In the genomic region with DNA sequence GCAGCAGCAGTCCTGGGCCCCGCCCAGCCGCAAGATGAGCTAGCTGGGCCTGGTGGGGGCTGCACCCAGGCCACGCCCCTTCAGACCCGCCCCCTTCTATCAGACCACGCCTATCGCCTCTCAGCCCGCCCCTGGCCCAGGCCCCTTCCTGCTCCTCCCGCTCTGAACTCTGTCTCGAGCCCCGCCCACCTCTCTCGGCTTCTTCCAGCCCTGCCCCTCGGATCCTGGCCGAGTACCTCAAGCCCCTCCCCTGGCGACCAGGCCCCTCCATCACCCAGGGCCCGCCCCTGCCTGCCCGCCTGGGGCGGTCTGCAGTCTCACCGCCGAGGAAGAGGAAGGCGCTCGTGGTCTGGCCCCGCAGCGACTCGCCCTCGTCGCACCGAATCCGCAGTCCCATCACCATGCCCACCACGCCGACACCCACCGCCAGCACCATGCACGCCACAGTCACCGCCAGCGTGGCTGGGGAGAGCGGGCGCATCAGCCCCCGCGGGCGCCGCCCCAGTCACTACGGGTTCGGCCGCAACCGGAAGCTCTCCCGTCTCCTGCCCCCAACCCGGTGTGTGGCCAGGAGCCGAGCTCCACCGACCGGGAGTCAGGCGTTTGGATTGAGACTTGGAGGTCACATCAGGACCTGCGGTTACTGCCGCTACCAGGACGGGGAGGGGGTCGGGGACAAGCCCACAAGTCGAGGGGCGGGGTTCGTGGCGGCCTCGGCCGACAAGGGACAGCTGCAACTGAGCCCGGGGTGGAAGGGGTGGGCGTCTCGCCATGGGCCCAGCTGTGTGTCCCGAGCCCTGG, we compare ENCODE assay signal across 8 cellular contexts. TPM values are rescaled to one million over a fixed set of nuclear protein-coding genes. Genes with fewer than 3 reads are reported as not detected.
DNase-seq lines count a peak whose midpoint lies in the region; TF ChIP-seq lines count a peak whose summit lies in the region.

No MANE protein-coding gene starts in this region.

- H3K4me3 ChIP-seq in Loucy (ENCODE audit: low read length, poor library complexity, severe bottlenecking) (peak overlapping the region; percentile 99), right atrium auricular region (peak overlapping the region; percentile 69 to 78), uterus (peak overlapping the region; percentile 77 to 81)

- DNase-seq in ELR (ENCODE audit: low read depth) (peak; percentile 98), H4 (ENCODE audit: low spot score) (peak; percentile 99), T-helper 2 cell (peak; percentile 90 to 98 (median 91)), anterior cingulate cortex (lab: John Stamatoyannopoulos, UW) (peak; percentile 40 to 100 (median 98)), right atrium auricular region (ENCODE audit: low spot score) (peak; percentile 99), pulmonary artery endothelial cell (ENCODE audit: low read depth, low spot score) (peak; percentile 93), uterus (peak; percentile 100)

- H3K79me2 ChIP-seq in Loucy (ENCODE audit: insufficient read depth, low read length) = peaks cover 69% of the 10 kb centered on the region

- H3K4me2 ChIP-seq in Loucy (ENCODE audit: low read depth, low read length, poor library complexity, severe bottlenecking) = peak overlapping the region; percentile 89

- H3K4me1 ChIP-seq in Loucy (ENCODE audit: insufficient read depth, low read length, poor library complexity, severe bottlenecking) (peaks cover 59% of the 10 kb centered on the region), right atrium auricular region (peaks cover 0 to 38% of the 10 kb centered on the region in 2 donors), uterus (no peaks in the 10 kb centered on the region)

- peak overlapping the region; percentile 86 for H2AFZ ChIP-seq in Loucy (ENCODE audit: low read length)

- H3K27ac ChIP-seq in right atrium auricular region (peak overlapping the region; percentile 95 to 99), uterus (peak overlapping the region; percentile 90 to 97)

- intact Hi-C loops in uterus (cut with DNase I; ENCODE audit: low total_unique reads) = no loop called here

- H3K9me3 ChIP-seq in Loucy (ENCODE audit: insufficient read depth, low read depth, low read length) (no peaks in the 10 kb centered on the region), right atrium auricular region (no peaks in the 10 kb centered on the region), uterus (no peaks in the 10 kb centered on the region)

- H3K36me3 ChIP-seq in Loucy (ENCODE audit: insufficient read depth, low read length) = no peaks in the 10 kb centered on the region
- H3K36me3 ChIP-seq in right atrium auricular region = no peaks in the 10 kb centered on the region
- no peaks in the 10 kb centered on the region for H3K36me3 ChIP-seq in uterus

- no peaks in the 10 kb centered on the region for H3K27me3 ChIP-seq in Loucy (ENCODE audit: insufficient read depth, low read length, poor library complexity, severe bottlenecking)
- no peaks in the 10 kb centered on the region for H3K27me3 ChIP-seq in right atrium auricular region
- no peaks in the 10 kb centered on the region for H3K27me3 ChIP-seq in uterus

- H3K9me2 ChIP-seq in Loucy (replicated peaks; ENCODE audit: low read depth, low read length) = no peaks in the 10 kb centered on the region

- no peak for TF ChIP-seq CTCF in Loucy (conservative IDR thresholded peaks at IDR 0.05; ENCODE audit: low read length)
- no peak for TF ChIP-seq CTCF in right atrium auricular region (IDR thresholded peaks at IDR 0.05)
- peak in 1 of 4 experiments; percentile 37 for TF ChIP-seq CTCF in uterus (IDR thresholded peaks at IDR 0.05)

- no peak for TF ChIP-seq POLR2A in uterus (IDR thresholded peaks at IDR 0.05)

- no peaks in the 10 kb centered on the region for H4K20me1 ChIP-seq in Loucy (ENCODE audit: insufficient read depth, low read length, poor library complexity, severe bottlenecking)

- H3K9ac ChIP-seq in Loucy (ENCODE audit: low read depth, low read length, poor library complexity, severe bottlenecking) = peak overlapping the region; percentile 94

- H3F3A ChIP-seq in Loucy (ENCODE audit: low read depth) = peaks cover 9% of the 10 kb centered on the region

RNA-seq across cellular contexts. Expression of gene CLDND2, which starts 1.0 kb away (rescaled TPM):
- total RNA-seq in H4 (2014; rRNA removed; shearing (Covaris generic)) = 0.97 TPM in 1 of 2 replicates, not detected in the other
- total RNA-seq in right atrium auricular region = not detected
- not detected in 2 replicates for total RNA-seq in pulmonary artery endothelial cell
- total RNA-seq in uterus = 1 to 10 TPM in 1 of 4 donors, not detected in 3; 1.2 TPM

RNA-seq across cellular contexts. Expression of gene ETFB, which starts 1.6 kb away (rescaled TPM):
- total RNA-seq in H4 (2014; rRNA removed; shearing (Covaris generic)) = 397 and 449 TPM in 2 replicates
- total RNA-seq in right atrium auricular region (100 to 1,000 TPM; 385 TPM), pulmonary artery endothelial cell (65.6 and 66.1 TPM in 2 replicates), uterus (10 to 100 TPM; 18.8 to 56.6 (median 32.8) TPM)

RNA-seq across cellular contexts. Expression of gene NKG7, which starts 4.7 kb away (rescaled TPM):
- not detected in 2 replicates for total RNA-seq in H4 (2014; rRNA removed; shearing (Covaris generic))
- 1 to 10 TPM; 1.4 to 1.8 TPM for total RNA-seq in right atrium auricular region
- total RNA-seq in pulmonary artery endothelial cell = not detected in 2 replicates
- 1 to 10 TPM in 3 of 4 donors, not detected in 1; 1.0 to 3.6 (median 2.9) TPM for total RNA-seq in uterus

RNA-seq across cellular contexts. Expression of gene LIM2, which starts 20.0 kb away (rescaled TPM):
- total RNA-seq in H4 (2014; rRNA removed; shearing (Covaris generic)) = not detected in 2 replicates
- total RNA-seq in right atrium auricular region (not detected), pulmonary artery endothelial cell (not detected in 2 replicates), uterus (not detected)

RNA-seq across cellular contexts. Expression of gene C19orf84, which starts 22.6 kb away (rescaled TPM):
- not detected in 2 replicates for total RNA-seq in H4 (2014; rRNA removed; shearing (Covaris generic))
- not detected for total RNA-seq in right atrium auricular region
- not detected in 2 replicates for total RNA-seq in pulmonary artery endothelial cell
- total RNA-seq in uterus = not detected

Comparison
In these comparisons a context has a peak if more than half of its experiments do, and no peak if none do; other contexts are left out.
1. Peak in every context shown above with its lines: DNase-seq, H3K4me3 ChIP-seq and H3K27ac ChIP-seq.